In the genomic region with DNA sequence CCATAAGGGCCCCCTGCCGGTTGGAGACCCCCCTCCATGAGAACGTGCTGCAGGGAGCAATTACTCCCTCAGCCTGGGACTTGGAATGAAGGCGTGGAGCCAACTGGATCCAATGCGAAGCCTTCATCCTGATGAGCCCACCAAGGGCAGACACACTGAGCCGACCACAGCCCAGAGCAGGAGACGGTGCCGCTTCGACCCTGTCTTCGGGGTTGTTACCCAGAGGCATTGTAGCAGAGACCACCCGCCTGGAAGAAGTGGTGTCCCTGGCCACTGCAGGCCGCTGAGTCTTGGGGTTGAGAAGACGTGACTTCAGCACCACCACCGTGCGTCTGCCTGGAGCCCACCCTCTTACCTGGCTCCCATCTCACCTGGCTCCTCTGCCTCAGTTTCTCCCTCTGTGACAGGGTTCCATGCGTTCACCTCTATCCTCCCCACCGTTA, we compare ENCODE assay signal across 3 cellular contexts.
TF ChIP-seq lines count a peak whose summit lies in the region.

No MANE protein-coding gene starts in this region.

TF ChIP-seq in SK-N-SH, 30 proteins besides CTCF, POLR2A, EP300 and RAD21:
- TF ChIP-seq, protein P1, sequence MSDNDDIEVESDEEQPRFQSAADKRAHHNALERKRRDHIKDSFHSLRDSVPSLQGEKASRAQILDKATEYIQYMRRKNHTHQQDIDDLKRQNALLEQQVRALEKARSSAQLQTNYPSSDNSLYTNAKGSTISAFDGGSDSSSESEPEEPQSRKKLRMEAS (IDR thresholded peaks at IDR 0.05; ENCODE audit: low read depth) = no peak
- TF ChIP-seq TAF1 (IDR thresholded peaks at IDR 0.05; ENCODE audit: borderline replicate concordance, low read depth, low read length) (no peak), JUND (IDR thresholded peaks at IDR 0.05) (no peak), CHD2 (IDR thresholded peaks at IDR 0.05; ENCODE audit: low read length, partially characterized antibody) (no peak), POLR2AphosphoS5 (IDR thresholded peaks at IDR 0.05; ENCODE audit: low read depth, low read length) (no peak), MXI1 (IDR thresholded peaks at IDR 0.05; ENCODE audit: low read depth, low read length) (no peak), SIN3A (IDR thresholded peaks at IDR 0.05; ENCODE audit: borderline replicate concordance, low read depth, low read length) (no peak)
- TF ChIP-seq, protein P2, sequence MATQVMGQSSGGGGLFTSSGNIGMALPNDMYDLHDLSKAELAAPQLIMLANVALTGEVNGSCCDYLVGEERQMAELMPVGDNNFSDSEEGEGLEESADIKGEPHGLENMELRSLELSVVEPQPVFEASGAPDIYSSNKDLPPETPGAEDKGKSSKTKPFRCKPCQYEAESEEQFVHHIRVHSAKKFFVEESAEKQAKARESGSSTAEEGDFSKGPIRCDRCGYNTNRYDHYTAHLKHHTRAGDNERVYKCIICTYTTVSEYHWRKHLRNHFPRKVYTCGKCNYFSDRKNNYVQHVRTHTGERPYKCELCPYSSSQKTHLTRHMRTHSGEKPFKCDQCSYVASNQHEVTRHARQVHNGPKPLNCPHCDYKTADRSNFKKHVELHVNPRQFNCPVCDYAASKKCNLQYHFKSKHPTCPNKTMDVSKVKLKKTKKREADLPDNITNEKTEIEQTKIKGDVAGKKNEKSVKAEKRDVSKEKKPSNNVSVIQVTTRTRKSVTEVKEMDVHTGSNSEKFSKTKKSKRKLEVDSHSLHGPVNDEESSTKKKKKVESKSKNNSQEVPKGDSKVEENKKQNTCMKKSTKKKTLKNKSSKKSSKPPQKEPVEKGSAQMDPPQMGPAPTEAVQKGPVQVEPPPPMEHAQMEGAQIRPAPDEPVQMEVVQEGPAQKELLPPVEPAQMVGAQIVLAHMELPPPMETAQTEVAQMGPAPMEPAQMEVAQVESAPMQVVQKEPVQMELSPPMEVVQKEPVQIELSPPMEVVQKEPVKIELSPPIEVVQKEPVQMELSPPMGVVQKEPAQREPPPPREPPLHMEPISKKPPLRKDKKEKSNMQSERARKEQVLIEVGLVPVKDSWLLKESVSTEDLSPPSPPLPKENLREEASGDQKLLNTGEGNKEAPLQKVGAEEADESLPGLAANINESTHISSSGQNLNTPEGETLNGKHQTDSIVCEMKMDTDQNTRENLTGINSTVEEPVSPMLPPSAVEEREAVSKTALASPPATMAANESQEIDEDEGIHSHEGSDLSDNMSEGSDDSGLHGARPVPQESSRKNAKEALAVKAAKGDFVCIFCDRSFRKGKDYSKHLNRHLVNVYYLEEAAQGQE (IDR thresholded peaks at IDR 0.05; ENCODE audit: low read depth, low read length) = no peak

TF ChIP-seq in SK-N-SH treated with all-trans-retinoic acid at 6 μM for 48 hours, 23 proteins besides CTCF, POLR2A, EP300 and RAD21:
- TF ChIP-seq, protein P3, sequence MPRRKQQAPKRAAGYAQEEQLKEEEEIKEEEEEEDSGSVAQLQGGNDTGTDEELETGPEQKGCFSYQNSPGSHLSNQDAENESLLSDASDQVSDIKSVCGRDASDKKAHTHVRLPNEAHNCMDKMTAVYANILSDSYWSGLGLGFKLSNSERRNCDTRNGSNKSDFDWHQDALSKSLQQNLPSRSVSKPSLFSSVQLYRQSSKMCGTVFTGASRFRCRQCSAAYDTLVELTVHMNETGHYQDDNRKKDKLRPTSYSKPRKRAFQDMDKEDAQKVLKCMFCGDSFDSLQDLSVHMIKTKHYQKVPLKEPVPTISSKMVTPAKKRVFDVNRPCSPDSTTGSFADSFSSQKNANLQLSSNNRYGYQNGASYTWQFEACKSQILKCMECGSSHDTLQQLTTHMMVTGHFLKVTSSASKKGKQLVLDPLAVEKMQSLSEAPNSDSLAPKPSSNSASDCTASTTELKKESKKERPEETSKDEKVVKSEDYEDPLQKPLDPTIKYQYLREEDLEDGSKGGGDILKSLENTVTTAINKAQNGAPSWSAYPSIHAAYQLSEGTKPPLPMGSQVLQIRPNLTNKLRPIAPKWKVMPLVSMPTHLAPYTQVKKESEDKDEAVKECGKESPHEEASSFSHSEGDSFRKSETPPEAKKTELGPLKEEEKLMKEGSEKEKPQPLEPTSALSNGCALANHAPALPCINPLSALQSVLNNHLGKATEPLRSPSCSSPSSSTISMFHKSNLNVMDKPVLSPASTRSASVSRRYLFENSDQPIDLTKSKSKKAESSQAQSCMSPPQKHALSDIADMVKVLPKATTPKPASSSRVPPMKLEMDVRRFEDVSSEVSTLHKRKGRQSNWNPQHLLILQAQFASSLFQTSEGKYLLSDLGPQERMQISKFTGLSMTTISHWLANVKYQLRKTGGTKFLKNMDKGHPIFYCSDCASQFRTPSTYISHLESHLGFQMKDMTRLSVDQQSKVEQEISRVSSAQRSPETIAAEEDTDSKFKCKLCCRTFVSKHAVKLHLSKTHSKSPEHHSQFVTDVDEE (CRISPR knock-in tag; IDR thresholded peaks at IDR 0.05) = no peak
- TF ChIP-seq ZC3H10 (CRISPR knock-in tag; IDR thresholded peaks at IDR 0.05) (no peak), ZNF8 (CRISPR knock-in tag; IDR thresholded peaks at IDR 0.05) (no peak), SNAI2 (CRISPR knock-in tag; IDR thresholded peaks at IDR 0.05) (no peak), BACH2 (CRISPR knock-in tag; IDR thresholded peaks at IDR 0.05; ENCODE audit: borderline replicate concordance) (no peak), OSR1 (CRISPR knock-in tag; IDR thresholded peaks at IDR 0.05) (no peak)
- TF ChIP-seq, protein P4, sequence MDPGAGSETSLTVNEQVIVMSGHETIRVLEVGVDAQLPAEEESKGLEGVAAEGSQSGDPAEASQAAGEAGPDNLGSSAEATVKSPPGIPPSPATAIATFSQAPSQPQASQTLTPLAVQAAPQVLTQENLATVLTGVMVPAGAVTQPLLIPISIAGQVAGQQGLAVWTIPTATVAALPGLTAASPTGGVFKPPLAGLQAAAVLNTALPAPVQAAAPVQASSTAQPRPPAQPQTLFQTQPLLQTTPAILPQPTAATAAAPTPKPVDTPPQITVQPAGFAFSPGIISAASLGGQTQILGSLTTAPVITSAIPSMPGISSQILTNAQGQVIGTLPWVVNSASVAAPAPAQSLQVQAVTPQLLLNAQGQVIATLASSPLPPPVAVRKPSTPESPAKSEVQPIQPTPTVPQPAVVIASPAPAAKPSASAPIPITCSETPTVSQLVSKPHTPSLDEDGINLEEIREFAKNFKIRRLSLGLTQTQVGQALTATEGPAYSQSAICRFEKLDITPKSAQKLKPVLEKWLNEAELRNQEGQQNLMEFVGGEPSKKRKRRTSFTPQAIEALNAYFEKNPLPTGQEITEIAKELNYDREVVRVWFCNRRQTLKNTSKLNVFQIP (CRISPR knock-in tag; IDR thresholded peaks at IDR 0.05; ENCODE audit: borderline replicate concordance, low read depth) = no peak

TF ChIP-seq in HepG2, 621 proteins besides CTCF, POLR2A, EP300 and RAD21 (continued from another document and continues in another):
- TF ChIP-seq, protein P5, sequence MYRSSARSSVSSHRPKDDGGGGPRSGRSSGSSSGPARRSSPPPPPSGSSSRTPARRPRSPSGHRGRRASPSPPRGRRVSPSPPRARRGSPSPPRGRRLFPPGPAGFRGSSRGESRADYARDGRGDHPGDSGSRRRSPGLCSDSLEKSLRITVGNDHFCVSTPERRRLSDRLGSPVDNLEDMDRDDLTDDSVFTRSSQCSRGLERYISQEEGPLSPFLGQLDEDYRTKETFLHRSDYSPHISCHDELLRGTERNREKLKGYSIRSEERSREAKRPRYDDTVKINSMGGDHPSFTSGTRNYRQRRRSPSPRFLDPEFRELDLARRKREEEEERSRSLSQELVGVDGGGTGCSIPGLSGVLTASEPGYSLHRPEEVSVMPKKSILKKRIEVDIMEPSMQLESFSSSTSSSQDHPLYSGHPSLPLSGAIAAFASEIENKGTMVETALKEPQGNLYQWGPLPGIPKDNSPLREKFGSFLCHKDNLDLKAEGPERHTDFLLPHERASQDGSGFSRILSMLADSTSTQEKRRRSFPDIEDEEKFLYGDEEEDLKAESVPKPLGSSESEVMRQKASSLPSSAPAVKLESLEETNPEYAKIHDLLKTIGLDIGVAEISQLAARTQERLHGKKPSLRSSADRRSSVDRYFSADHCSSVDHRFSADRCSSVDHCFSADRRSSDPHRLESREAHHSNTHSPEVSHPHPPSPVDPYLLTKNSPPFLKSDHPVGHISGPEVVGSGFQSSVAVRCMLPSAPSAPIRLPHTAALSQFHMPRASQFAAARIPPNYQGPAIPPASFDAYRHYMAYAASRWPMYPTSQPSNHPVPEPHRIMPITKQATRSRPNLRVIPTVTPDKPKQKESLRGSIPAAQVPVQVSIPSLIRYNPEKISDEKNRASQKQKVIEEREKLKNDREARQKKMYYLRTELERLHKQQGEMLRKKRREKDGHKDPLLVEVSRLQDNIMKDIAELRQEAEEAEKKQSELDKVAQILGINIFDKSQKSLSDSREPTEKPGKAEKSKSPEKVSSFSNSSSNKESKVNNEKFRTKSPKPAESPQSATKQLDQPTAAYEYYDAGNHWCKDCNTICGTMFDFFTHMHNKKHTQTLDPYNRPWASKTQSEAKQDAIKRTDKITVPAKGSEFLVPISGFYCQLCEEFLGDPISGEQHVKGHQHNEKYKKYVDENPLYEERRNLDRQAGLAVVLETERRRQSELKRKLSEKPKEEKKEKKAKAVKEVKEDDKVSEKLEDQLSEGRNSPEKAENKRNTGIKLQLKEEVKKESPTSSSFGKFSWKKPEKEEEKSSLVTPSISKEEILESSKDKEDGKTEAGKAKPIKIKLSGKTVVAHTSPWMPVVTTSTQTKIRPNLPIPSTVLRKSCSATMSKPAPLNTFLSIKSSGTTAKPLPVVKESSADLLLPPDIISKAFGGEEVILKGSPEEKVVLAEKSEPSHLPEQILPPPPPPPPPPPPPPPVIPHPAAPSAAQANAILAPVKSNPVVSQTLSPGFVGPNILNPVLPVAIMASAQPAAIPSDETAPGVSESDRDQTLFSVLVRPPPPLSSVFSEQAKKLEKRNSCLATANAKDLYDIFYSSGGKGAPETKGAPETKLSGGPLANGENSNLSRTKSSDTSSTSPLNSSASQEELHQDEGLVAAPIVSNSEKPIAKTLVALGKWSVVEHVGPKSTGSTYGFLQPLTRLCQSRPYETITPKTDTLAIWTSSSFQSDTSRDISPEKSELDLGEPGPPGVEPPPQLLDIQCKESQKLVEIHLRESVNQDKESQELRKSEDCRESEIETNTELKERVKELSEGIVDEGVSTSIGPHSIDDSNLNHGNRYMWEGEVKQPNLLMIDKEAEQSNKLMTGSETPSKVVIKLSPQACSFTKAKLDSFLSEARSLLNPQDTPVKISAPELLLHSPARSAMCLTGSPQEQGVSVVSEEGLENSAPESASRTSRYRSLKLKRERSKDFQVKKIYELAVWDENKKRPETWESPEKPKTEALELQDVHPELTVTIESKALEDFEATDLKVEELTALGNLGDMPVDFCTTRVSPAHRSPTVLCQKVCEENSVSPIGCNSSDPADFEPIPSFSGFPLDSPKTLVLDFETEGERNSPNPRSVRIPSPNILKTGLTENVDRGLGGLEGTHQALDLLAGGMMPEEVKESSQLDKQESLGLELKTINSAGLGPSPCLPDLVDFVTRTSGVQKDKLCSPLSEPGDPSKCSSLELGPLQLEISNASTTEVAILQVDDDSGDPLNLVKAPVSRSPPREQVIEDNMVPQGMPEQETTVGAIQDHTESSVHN (CRISPR knock-in tag; IDR thresholded peaks at IDR 0.05) = no peak
- TF ChIP-seq CBX2 (IDR thresholded peaks at IDR 0.05; ENCODE audit: low read depth, low read length) = no peak
- TF ChIP-seq CBX2 (CRISPR knock-in tag; IDR thresholded peaks at IDR 0.05; ENCODE audit: low read depth) = no peak
- TF ChIP-seq, protein P6, sequence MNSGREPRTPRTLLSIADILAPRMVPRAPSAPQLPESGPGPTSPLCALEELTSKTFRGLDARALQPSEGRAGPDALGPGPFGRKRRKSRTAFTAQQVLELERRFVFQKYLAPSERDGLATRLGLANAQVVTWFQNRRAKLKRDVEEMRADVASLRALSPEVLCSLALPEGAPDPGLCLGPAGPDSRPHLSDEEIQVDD (CRISPR knock-in tag; IDR thresholded peaks at IDR 0.05; ENCODE audit: borderline replicate concordance) = no peak
- no peak for TF ChIP-seq ZNF20 (CRISPR knock-in tag; IDR thresholded peaks at IDR 0.05)
- TF ChIP-seq ZNF747 (CRISPR knock-in tag; IDR thresholded peaks at IDR 0.05; ENCODE audit: borderline replicate concordance) = no peak
- TF ChIP-seq SRSF1 (optimal IDR thresholded peaks at IDR 0.05; ENCODE audit: low read depth, low read length) = no peak
- TF ChIP-seq, protein P7, sequence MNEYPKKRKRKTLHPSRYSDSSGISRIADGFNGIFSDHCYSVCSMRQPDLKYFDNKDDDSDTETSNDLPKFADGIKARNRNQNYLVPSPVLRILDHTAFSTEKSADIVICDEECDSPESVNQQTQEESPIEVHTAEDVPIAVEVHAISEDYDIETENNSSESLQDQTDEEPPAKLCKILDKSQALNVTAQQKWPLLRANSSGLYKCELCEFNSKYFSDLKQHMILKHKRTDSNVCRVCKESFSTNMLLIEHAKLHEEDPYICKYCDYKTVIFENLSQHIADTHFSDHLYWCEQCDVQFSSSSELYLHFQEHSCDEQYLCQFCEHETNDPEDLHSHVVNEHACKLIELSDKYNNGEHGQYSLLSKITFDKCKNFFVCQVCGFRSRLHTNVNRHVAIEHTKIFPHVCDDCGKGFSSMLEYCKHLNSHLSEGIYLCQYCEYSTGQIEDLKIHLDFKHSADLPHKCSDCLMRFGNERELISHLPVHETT (CRISPR knock-in tag; conservative IDR thresholded peaks at IDR 0.05) = no peak
- TF ChIP-seq HMGA1 (CRISPR knock-in tag; conservative IDR thresholded peaks at IDR 0.05) = no peak
- TF ChIP-seq, protein P8, sequence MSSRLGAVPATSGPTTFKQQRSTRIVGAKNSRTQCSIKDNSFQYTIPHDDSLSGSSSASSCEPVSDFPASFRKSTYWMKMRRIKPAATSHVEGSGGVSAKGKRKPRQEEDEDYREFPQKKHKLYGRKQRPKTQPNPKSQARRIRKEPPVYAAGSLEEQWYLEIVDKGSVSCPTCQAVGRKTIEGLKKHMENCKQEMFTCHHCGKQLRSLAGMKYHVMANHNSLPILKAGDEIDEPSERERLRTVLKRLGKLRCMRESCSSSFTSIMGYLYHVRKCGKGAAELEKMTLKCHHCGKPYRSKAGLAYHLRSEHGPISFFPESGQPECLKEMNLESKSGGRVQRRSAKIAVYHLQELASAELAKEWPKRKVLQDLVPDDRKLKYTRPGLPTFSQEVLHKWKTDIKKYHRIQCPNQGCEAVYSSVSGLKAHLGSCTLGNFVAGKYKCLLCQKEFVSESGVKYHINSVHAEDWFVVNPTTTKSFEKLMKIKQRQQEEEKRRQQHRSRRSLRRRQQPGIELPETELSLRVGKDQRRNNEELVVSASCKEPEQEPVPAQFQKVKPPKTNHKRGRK (CRISPR knock-in tag; IDR thresholded peaks at IDR 0.05) = no peak
